1 cellular context compared by ENCODE assay signal in the genomic region with DNA sequence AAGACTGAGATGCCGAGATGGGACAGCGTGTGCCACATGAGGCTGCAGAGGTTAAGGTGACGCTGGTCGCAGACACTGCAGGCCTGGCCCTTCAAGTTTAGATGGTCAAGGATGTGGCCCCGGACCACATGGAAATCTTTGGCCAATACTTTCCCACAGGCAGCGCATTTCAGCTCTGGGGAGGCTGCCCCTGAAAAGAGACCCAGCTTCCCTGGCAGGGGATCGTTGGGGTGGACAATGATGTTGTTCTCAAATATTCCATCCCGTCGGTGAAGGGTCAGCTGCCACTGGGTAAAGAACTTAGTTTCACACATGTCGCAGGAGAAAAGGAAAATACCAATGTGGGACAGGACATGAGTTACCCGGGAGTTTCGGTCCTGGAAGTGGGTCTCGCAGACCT.
TF ChIP-seq lines count a peak whose summit lies in the region.

No MANE protein-coding gene starts in this region.

TF ChIP-seq in IMR-90, 13 proteins besides CTCF, POLR2A, EP300 and RAD21:
- TF ChIP-seq RFX5 (IDR thresholded peaks at IDR 0.05; ENCODE audit: low read depth, low read length): no peak
- no peak for TF ChIP-seq MAZ (IDR thresholded peaks at IDR 0.05; ENCODE audit: borderline replicate concordance, low read depth, low read length)
- TF ChIP-seq MXI1 (IDR thresholded peaks at IDR 0.05; ENCODE audit: borderline replicate concordance, low read depth, low read length): no peak
- TF ChIP-seq, protein P1, sequence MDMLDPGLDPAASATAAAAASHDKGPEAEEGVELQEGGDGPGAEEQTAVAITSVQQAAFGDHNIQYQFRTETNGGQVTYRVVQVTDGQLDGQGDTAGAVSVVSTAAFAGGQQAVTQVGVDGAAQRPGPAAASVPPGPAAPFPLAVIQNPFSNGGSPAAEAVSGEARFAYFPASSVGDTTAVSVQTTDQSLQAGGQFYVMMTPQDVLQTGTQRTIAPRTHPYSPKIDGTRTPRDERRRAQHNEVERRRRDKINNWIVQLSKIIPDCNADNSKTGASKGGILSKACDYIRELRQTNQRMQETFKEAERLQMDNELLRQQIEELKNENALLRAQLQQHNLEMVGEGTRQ (IDR thresholded peaks at IDR 0.05; ENCODE audit: low read depth, low read length): no peak
- no peak for TF ChIP-seq MAFK (IDR thresholded peaks at IDR 0.05; ENCODE audit: low read depth, low read length)
- TF ChIP-seq ELK1 (IDR thresholded peaks at IDR 0.05; ENCODE audit: borderline replicate concordance, low read depth, low read length): no peak
- TF ChIP-seq RCOR1 (IDR thresholded peaks at IDR 0.05; ENCODE audit: insufficient replicate concordance, low read length): no peak
- TF ChIP-seq CEBPB (IDR thresholded peaks at IDR 0.05; ENCODE audit: low read depth, low read length): no peak
- TF ChIP-seq SMC3 (IDR thresholded peaks at IDR 0.05; ENCODE audit: low read depth, low read length): no peak
- no peak for TF ChIP-seq NFE2L2 (IDR thresholded peaks at IDR 0.05; ENCODE audit: low read depth, low read length)
- TF ChIP-seq CHD1 (IDR thresholded peaks at IDR 0.05; ENCODE audit: low read depth, low read length): no peak
